ENCODE assay signal across 1 cellular context in the genomic region with DNA sequence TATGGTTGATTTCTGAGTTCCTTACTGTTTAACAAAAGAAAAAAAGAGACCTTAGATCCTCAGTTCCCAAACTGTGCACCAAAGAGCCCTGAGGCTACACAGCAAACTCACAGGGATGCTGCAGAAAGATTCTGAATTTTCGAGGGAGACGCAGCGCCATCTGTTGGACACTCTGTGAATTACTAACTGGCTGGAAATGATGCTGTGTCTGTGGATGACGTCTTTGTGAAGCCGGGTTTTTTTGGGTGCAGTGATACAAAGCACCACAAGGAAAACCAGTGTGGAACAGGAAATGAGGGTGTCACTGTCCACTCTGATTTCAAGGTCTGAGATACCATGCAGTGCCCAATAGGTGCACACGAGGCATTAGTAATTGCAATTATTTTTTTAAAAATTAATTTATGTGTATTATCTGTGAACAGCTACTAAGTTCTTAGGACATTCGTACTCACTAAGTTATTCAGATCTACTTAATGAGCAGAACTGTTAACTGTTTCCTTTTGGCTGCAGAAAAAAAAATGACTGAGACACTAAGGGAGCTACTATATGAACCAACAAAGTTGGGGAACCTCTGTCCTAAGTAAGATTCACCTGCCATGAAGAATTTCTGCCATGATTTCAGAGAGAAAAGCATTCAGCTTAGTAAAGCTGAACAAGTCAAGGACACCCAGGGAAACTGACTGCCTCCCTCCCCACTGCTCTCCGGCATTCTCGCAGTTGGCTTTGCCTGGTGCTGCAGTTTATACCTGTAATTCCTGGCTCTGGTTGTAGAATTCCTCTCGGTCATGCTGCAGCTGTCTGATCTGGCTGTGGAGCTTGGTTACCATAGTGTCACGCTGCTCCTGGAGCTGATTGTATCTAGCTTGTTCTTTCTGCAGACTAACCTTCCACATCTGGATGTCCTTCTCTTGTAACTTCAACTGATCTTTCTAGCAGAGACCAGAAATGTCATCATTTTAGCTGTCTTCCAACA.
A peak's percentile ranks its signal among the peaks of the same experiment; 100 is the strongest.
TF ChIP-seq lines count a peak whose summit lies in the region.

No MANE protein-coding gene starts in this region.

TF ChIP-seq in IMR-90, 13 proteins besides CTCF, POLR2A, EP300 and RAD21:
- peak; percentile 60 for TF ChIP-seq SMC3 (IDR thresholded peaks at IDR 0.05; ENCODE audit: low read depth, low read length)
- TF ChIP-seq, protein P1, sequence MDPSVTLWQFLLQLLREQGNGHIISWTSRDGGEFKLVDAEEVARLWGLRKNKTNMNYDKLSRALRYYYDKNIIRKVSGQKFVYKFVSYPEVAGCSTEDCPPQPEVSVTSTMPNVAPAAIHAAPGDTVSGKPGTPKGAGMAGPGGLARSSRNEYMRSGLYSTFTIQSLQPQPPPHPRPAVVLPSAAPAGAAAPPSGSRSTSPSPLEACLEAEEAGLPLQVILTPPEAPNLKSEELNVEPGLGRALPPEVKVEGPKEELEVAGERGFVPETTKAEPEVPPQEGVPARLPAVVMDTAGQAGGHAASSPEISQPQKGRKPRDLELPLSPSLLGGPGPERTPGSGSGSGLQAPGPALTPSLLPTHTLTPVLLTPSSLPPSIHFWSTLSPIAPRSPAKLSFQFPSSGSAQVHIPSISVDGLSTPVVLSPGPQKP (IDR thresholded peaks at IDR 0.05; ENCODE audit: borderline replicate concordance, low read depth, low read length) = no peak
